Comparison of ENCODE assay signal across 2 cellular contexts in genomic region chr5:65013141-65013540, GRCh38.
TF ChIP-seq lines count a peak whose summit lies in the region.

No MANE protein-coding gene starts in this region.

TF ChIP-seq in SK-N-SH, 30 proteins besides CTCF, POLR2A, EP300 and RAD21:
- TF ChIP-seq PBX3 (IDR thresholded peaks at IDR 0.05) (peak; percentile 37), TCF12 (IDR thresholded peaks at IDR 0.05) (no peak)

TF ChIP-seq in SK-N-SH treated with all-trans-retinoic acid at 6 μM for 48 hours, 23 proteins besides CTCF, POLR2A, EP300 and RAD21:
- TF ChIP-seq PPARA (CRISPR knock-in tag; IDR thresholded peaks at IDR 0.05; ENCODE audit: borderline replicate concordance) (no peak), CSRNP3 (CRISPR knock-in tag; IDR thresholded peaks at IDR 0.05) (no peak)
